In the genomic region with DNA sequence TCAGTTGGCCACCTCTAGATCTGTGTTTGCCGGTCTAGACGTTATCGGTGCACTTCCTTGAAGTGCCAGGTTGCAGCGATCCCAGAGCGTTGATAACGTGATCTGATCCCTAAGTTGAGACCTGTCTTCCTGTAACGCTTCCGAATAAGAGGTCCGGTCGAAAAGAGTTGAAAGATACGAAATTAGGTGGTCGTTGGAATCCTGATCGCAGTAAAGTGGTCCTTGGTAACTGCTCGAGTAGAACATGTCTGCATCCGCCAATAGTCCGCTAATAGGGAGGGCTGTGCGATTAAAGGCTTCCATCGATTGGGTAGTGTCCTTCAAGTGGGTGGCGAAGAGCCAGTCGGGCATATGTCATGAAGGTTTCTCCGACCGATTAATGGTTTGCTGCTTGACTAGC, we compare ENCODE assay signal across 13 cellular contexts. TPM values are rescaled to one million over a fixed set of nuclear protein-coding genes. Genes with fewer than 3 reads are reported as not detected.
A peak's percentile ranks its signal among the peaks of the same experiment; 100 is the strongest.
DNase-seq lines count a peak whose midpoint lies in the region; ATAC-seq, FAIRE-seq and TF ChIP-seq lines count a peak whose summit lies in the region.
"Had no signal": no experiment of that assay in that cellular context is flagged by ENCODE, and none has a peak within 500 bp of the region (broad histone marks: within the 10 kb centered on the region; RNA-seq: fewer than 3 reads in every experiment).

No MANE protein-coding gene starts in this region.

- no peaks in the 10 kb centered on the region for H3K9me3 ChIP-seq in left ventricle myocardium inferior (replicated peaks)
- H3K9me3 ChIP-seq in heart right ventricle, result no peaks in the 10 kb centered on the region
- no peaks in the 10 kb centered on the region for H3K9me3 ChIP-seq in adipocyte (ENCODE audit: control insufficient read depth, low read length)
- H3K9me3 ChIP-seq: stomach had no signal

- no peak for TF ChIP-seq CTCF in left ventricle myocardium inferior (IDR thresholded peaks at IDR 0.05; ENCODE audit: borderline replicate concordance)
- no peak for TF ChIP-seq CTCF in heart right ventricle (IDR thresholded peaks at IDR 0.05)
- TF ChIP-seq CTCF in foreskin fibroblast (IDR thresholded peaks at IDR 0.05; ENCODE audit: low read depth, low read length), result no peak

- H3K23ac ChIP-seq in mesendoderm (ENCODE audit: low read length), result no peak overlapping the region

- H3K79me2 ChIP-seq in mesendoderm (ENCODE audit: control insufficient read depth, insufficient read depth, low read length), result peaks cover 27% of the 10 kb centered on the region

- H2BK15ac ChIP-seq in mesendoderm (replicated peaks; ENCODE audit: low read depth), result no peak overlapping the region

- no peaks in the 10 kb centered on the region for H3K27me3 ChIP-seq in left ventricle myocardium inferior (ENCODE audit: low read depth)
- H3K27me3 ChIP-seq in heart right ventricle, result no peaks in the 10 kb centered on the region
- H3K27me3 ChIP-seq in adipocyte (replicated peaks; ENCODE audit: control insufficient read depth, insufficient read depth, low read length), result no peaks in the 10 kb centered on the region
- no peaks in the 10 kb centered on the region for H3K27me3 ChIP-seq in mesendoderm (ENCODE audit: insufficient read depth, low read length, poor library complexity)
- H3K27me3 ChIP-seq: cardiac muscle cell, stomach had no signal

- peaks cover 22% of the 10 kb centered on the region for H3K79me1 ChIP-seq in mesendoderm (ENCODE audit: low read length)

- H3K27ac ChIP-seq in left ventricle myocardium inferior (replicated peaks) (no peak overlapping the region), heart right ventricle (no peak overlapping the region), mesendoderm (ENCODE audit: low read depth, low read length) (no peak overlapping the region)
- H3K27ac ChIP-seq: C4-2B, cardiac muscle cell had no signal

- WGBS in heart right ventricle, 2 donors, result 91 to 92% methylated on average over 22 of the region's 22 CpGs
- no CpG with 5 or more reads among the region's 22 CpGs for WGBS in mesendoderm (ENCODE audit: extremely low coverage, insufficient coverage, low lambda C conversion rate)

- H3K4me3 ChIP-seq in left ventricle myocardium inferior (peak overlapping the region; percentile 78), heart right ventricle (peak overlapping the region in 4 of 10 donors; percentile 13 to 97 (median 89)), adipocyte (ENCODE audit: low read length) (peak overlapping the region; percentile 94), mesendoderm (ENCODE audit: low read length) (no peak overlapping the region), foreskin fibroblast (ENCODE audit: low read depth in 1 of 2, low read length in 2 of 2) (no peak overlapping the region)

- H3K18ac ChIP-seq in mesendoderm (ENCODE audit: low read length), result no peak overlapping the region

- intact Hi-C loops in left ventricle myocardium inferior (cut with micrococcal nuclease) (no loop called here), heart right ventricle (cut with DNase I) (no loop called here)

- no peak overlapping the region for H4K8ac ChIP-seq in mesendoderm (ENCODE audit: low read depth, low read length)

- no peak overlapping the region for H2BK5ac ChIP-seq in mesendoderm (ENCODE audit: low read length)

- peak overlapping the region; percentile 54 for H3K56ac ChIP-seq in mesendoderm (ENCODE audit: low read length)

- DNase-seq in left ventricle myocardium inferior (no peak), heart right ventricle (no peak), adipocyte (ENCODE audit: low read depth) (no peak), mesendoderm (no peak), urothelium cell line (ENCODE audit: low spot score) (no peak), foreskin fibroblast (no peak), left lobe of liver (ENCODE audit: low spot score) (no peak)
- DNase-seq: stomach had no signal

- H2AK5ac ChIP-seq in mesendoderm (ENCODE audit: low read length), result no peak overlapping the region

- H3K4ac ChIP-seq in mesendoderm (ENCODE audit: low read depth, low read length), result no peak overlapping the region

- H3K9ac ChIP-seq in adipocyte (ENCODE audit: low read length) (no peak overlapping the region), mesendoderm (ENCODE audit: low read length) (peak overlapping the region; percentile 26)

- peak; percentile 87 for FAIRE-seq in urothelium cell line (lab: Jason Lieb, UNC)

- peaks cover 82% of the 10 kb centered on the region for H3K4me1 ChIP-seq in left ventricle myocardium inferior
- H3K4me1 ChIP-seq in heart right ventricle, result peaks cover 0 to 65% (median 49%) of the 10 kb centered on the region in 9 donors
- H3K4me1 ChIP-seq in adipocyte (ENCODE audit: control insufficient read depth, insufficient read depth, low read length), result peaks cover 31% of the 10 kb centered on the region
- H3K4me1 ChIP-seq in mesendoderm (ENCODE audit: control insufficient read depth, low read depth, low read length), result peaks cover 4% of the 10 kb centered on the region

- no peak overlapping the region for H4K5ac ChIP-seq in mesendoderm (ENCODE audit: low read length)

- H3K4me2 ChIP-seq in mesendoderm (ENCODE audit: low read length), result peak overlapping the region; percentile 13

- no peak for ATAC-seq in heart right ventricle
- no peak for ATAC-seq in GM21528 (IDR thresholded peaks at IDR 0.05; ENCODE audit: low FRiP score, unreplicated experiment)
- no peak for ATAC-seq in left lobe of liver
- ATAC-seq: Panc1 had no signal

- no peak overlapping the region for H2BK120ac ChIP-seq in mesendoderm (ENCODE audit: low read depth, low read length)

- H3K36me3 ChIP-seq in left ventricle myocardium inferior, result peaks cover 70% of the 10 kb centered on the region
- H3K36me3 ChIP-seq in heart right ventricle, result peaks cover 0 to 70% (median 66%) of the 10 kb centered on the region in 9 donors
- peaks cover 69% of the 10 kb centered on the region for H3K36me3 ChIP-seq in adipocyte (ENCODE audit: control insufficient read depth, insufficient read depth, low read length, severe bottlenecking)
- peaks cover 35% of the 10 kb centered on the region for H3K36me3 ChIP-seq in mesendoderm (ENCODE audit: control insufficient read depth, insufficient read depth, low read length)

RNA-seq across cellular contexts. Expression of a gene that starts 2.7 kb away (rescaled TPM):
- 167 TPM for total RNA-seq in left ventricle myocardium inferior
- total RNA-seq in heart right ventricle, result 100 to 1,000 TPM; 149 to 221 (median 173) TPM
- 100 to 1,000 TPM; 135 to 310 TPM for polyA plus RNA-seq in heart right ventricle
- 231 TPM for polyA plus RNA-seq in mesendoderm (2013, experiment 1 of 2)
- 225 TPM for polyA plus RNA-seq in mesendoderm (2013, experiment 2 of 2)
- total RNA-seq in left lobe of liver, result 160 TPM

RNA-seq across cellular contexts. Expression of a gene that starts 27.4 kb away (rescaled TPM):
- total RNA-seq in left ventricle myocardium inferior, result not detected
- total RNA-seq in heart right ventricle, result not detected
- not detected for polyA plus RNA-seq in heart right ventricle
- not detected for polyA plus RNA-seq in mesendoderm (2013, experiment 1 of 2)
- polyA plus RNA-seq in mesendoderm (2013, experiment 2 of 2), result not detected
- total RNA-seq in left lobe of liver, result 117 TPM
- total RNA-seq: cardiac muscle cell, glomerular endothelial cell, stomach had no signal
- polyA plus RNA-seq: cardiac muscle cell, stomach had no signal

Comparison
In these comparisons a context has a peak if more than half of its experiments do, and no peak if none do; other contexts are left out.
1. H3K4me3 ChIP-seq: peak in left ventricle myocardium inferior (single experiment) and adipocyte (single experiment); none in mesendoderm (single experiment) and foreskin fibroblast (0 of 2).
2. RNA of a gene that starts 27.4 kb away (total RNA-seq): 117 TPM in left lobe of liver (single experiment); not detected in left ventricle myocardium inferior (single experiment) and not detected in heart right ventricle; every median in the first group is over 100 times any median in the second.